Comparison of ENCODE assay signal across 26 cellular contexts in genomic region chr6:22466665-22467064, GRCh38.
DNase-seq lines count a peak whose midpoint lies in the region; ATAC-seq and TF ChIP-seq lines count a peak whose summit lies in the region.
"Had no signal": no experiment of that assay in that cellular context is flagged by ENCODE, and none has a peak within 500 bp of the region (broad histone marks: within the 10 kb centered on the region; RNA-seq: fewer than 3 reads in every experiment).

No MANE protein-coding gene starts in this region.

- H3K27ac ChIP-seq in breast epithelium = peak overlapping the region; percentile 3 to 68
- H3K27ac ChIP-seq in thyroid gland = peak overlapping the region; percentile 53 to 82 (median 79)
- H3K27ac ChIP-seq: adrenal gland, C4-2B, right atrium auricular region, testis had no signal

- no peak for TF ChIP-seq CTCF in breast epithelium (IDR thresholded peaks at IDR 0.05)
- no peak for TF ChIP-seq CTCF in thyroid gland (IDR thresholded peaks at IDR 0.05)

- WGBS in thyroid gland, 2 donors = 39 to 53% methylated on average over 4 of the region's 4 CpGs

- ATAC-seq in GM19351 (IDR thresholded peaks at IDR 0.05; ENCODE audit: unreplicated experiment) = no peak
- ATAC-seq: natural killer cell treated with Interleukin-12 subunit alpha and Interleukin-12 subunit beta and Interleukin-15 and Interleukin-18, amount 100 ng/mL, for 72 hours; T-helper 17 cell had no signal

- H3K4me3 ChIP-seq in breast epithelium (no peak overlapping the region), thyroid gland (replicated peaks in 1 of 3) (no peak overlapping the region)
- H3K4me3 ChIP-seq: adrenal gland, pancreas, right atrium auricular region, testis had no signal

- TF ChIP-seq POLR2A in breast epithelium (IDR thresholded peaks at IDR 0.05) = no peak
- peak in 1 of 2 donors; percentile 14 for TF ChIP-seq POLR2A in thyroid gland (IDR thresholded peaks at IDR 0.05)

- H3K4me1 ChIP-seq in breast epithelium (peaks cover 4 to 14% of the 10 kb centered on the region in 2 donors), thyroid gland (peaks cover 31 to 39% of the 10 kb centered on the region in 2 donors)
- H3K4me1 ChIP-seq: testis had no signal

- H3K9me3 ChIP-seq in breast epithelium = no peaks in the 10 kb centered on the region
- H3K9me3 ChIP-seq in thyroid gland = no peaks in the 10 kb centered on the region
- H3K9me3 ChIP-seq: adrenal gland, pancreas, right atrium auricular region, SK-N-SH, testis had no signal

- DNase-seq in SHP77 treated with DMSO at 0.1 percent for 48 hours (lab: John Stamatoyannopoulos, UW) (peak; percentile 24), SHP77 (lab: John Stamatoyannopoulos, UW) (no peak), NCI-H2029 (lab: John Stamatoyannopoulos, UW) (peak; percentile 56), breast epithelium (ENCODE audit: low spot score in 2 of 2) (peak in 1 of 2 donors; percentile 31), thyroid gland (peak; percentile 48 to 57), NCI-H2107 (lab: John Stamatoyannopoulos, UW) (no peak)
- no peak for DNase-seq in stimulated activated naive CD4-positive, alpha-beta T cell treated with Interleukin-2 at 50 U/mL for 16 hours (lab: John Stamatoyannopoulos, UW)
- DNase-seq: activated CD4-positive, alpha-beta T cell treated with anti-CD3 and anti-CD28 coated beads for 48 hours; activated naive CD4-positive, alpha-beta T cell treated with Interleukin-2 at 50 U/mL for 16 hours; activated T-cell treated with anti-CD3 and anti-CD28 coated beads, Interleukin-2, amount 50 U/mL, for 48 hours; adrenal gland; effector memory CD4-positive, alpha-beta T cell; erythroblast; immature natural killer cell; KBM-7; MM.1S; NCI-H1694 treated with DMSO at 0.1 percent for 48 hours; pancreas; SK-N-SH; stimulated activated CD4-positive, alpha-beta T cell treated with anti-CD3 and anti-CD28 coated beads, Interleukin-4, amount 100 ng/mL, for 1 hour; T-helper 17 cell; testis had no signal

- H3K27me3 ChIP-seq in breast epithelium = no peaks in the 10 kb centered on the region
- H3K27me3 ChIP-seq in thyroid gland = no peaks in the 10 kb centered on the region
- H3K27me3 ChIP-seq: adrenal gland, pancreas, right atrium auricular region, testis had no signal

- H3K36me3 ChIP-seq in breast epithelium (no peaks in the 10 kb centered on the region), thyroid gland (no peaks in the 10 kb centered on the region)
- H3K36me3 ChIP-seq: adrenal gland, pancreas, right atrium auricular region had no signal

- intact Hi-C loops in breast epithelium (cut with DNase I; ENCODE audit: low total_unique reads) = no loop called here
- intact Hi-C loops in thyroid gland (cut with DNase I) = no loop called here

Comparison
In these comparisons a context has a peak if more than half of its experiments do, and no peak if none do; other contexts are left out.
1. DNase-seq: peak in SHP77 treated with DMSO at 0.1 percent for 48 hours (single experiment), NCI-H2029 (single experiment) and thyroid gland (2 of 2); none in SHP77 (0 of 2), stimulated activated naive CD4-positive, alpha-beta T cell treated with Interleukin-2 at 50 U/mL for 16 hours (single experiment) and NCI-H2107 (single experiment).